In genomic region chr1:54571803-54572202, GRCh38 we compare ENCODE assay signal across 14 cellular contexts. TPM values are rescaled to one million over a fixed set of nuclear protein-coding genes. Genes with fewer than 3 reads are reported as not detected.
DNase-seq lines count a peak whose midpoint lies in the region; ATAC-seq and TF ChIP-seq lines count a peak whose summit lies in the region.
"Had no signal": no experiment of that assay in that cellular context is flagged by ENCODE, and none has a peak within 500 bp of the region (broad histone marks: within the 10 kb centered on the region; RNA-seq: fewer than 3 reads in every experiment).

No MANE protein-coding gene starts in this region.

- H3K4me3 Mint-ChIP-seq in brain = peak overlapping the region in 1 of 5 experiments; percentile 15
- no peak overlapping the region for H3K4me3 Mint-ChIP-seq in CD8-positive, alpha-beta T cell

- H3K9me3 Mint-ChIP-seq in brain = peaks cover 0 to 10% (median 3%) of the 10 kb centered on the region in 5 experiments
- H3K9me3 Mint-ChIP-seq in CD8-positive, alpha-beta T cell = no peaks in the 10 kb centered on the region

- peak overlapping the region in 4 of 5 experiments; percentile 26 to 86 (median 79) for H3K27ac Mint-ChIP-seq in brain
- H3K27ac Mint-ChIP-seq in CD8-positive, alpha-beta T cell = no peak overlapping the region

- ATAC-seq in right lobe of liver = peak in 3 of 4 donors; percentile 37 to 45 (median 41)
- no peak for ATAC-seq in GM21737 (IDR thresholded peaks at IDR 0.05; ENCODE audit: unreplicated experiment)
- ATAC-seq in CD8-positive, alpha-beta T cell = no peak

- peak overlapping the region; percentile 50 for H3K4me2 ChIP-seq in BLaER1

- CTCF ChIA-PET in GM10248 (lab: Yijun Ruan, JAX) = interaction anchor here (1.2 to 1.6 kb wide), 2 partner anchors 14 to 15 kb away, joined by 3 read pairs; no protein-coding TSS in a partner anchor
- CTCF ChIA-PET in CD8-positive, alpha-beta T cell (lab: Charles Lee) = interaction anchor here (1.5 kb wide), 1 partner anchor 13 kb away, joined by 3 read pairs; no protein-coding TSS in a partner anchor

- H3K27me3 ChIP-seq in BLaER1 = no peaks in the 10 kb centered on the region
- H3K27me3 ChIP-seq in right lobe of liver = no peaks in the 10 kb centered on the region
- no peaks in the 10 kb centered on the region for H3K27me3 ChIP-seq in CD8-positive, alpha-beta T cell (ENCODE audit: insufficient read depth, low read length)

- TF ChIP-seq CTCF in brain (conservative IDR thresholded peaks at IDR 0.05) (no peak), right lobe of liver (IDR thresholded peaks at IDR 0.05) (no peak), GM10248 (IDR thresholded peaks at IDR 0.05; ENCODE audit: control extremely low read depth, extremely low read depth, low read depth, missing control alignments) (no peak)
- TF ChIP-seq CTCF in CD8-positive, alpha-beta T cell (IDR thresholded peaks at IDR 0.05) = no peak

- DNase-seq in Kasumi-1 (lab: John Stamatoyannopoulos, UW) = peak; percentile 77 to 92
- peak in 1 of 3 donors; percentile 48 for DNase-seq in right lobe of liver
- DNase-seq in activated CD4-positive, alpha-beta T cell treated with anti-CD3 and anti-CD28 coated beads for 1 hour = no peak
- no peak for DNase-seq in GM10248 (ENCODE audit: extremely low spot score)
- DNase-seq in CD8-positive, alpha-beta T cell = no peak
- DNase-seq: activated CD4-positive, CD25-positive, alpha-beta regulatory T cell; activated gamma-delta T cell treated with Interleukin-2 at 50 U/mL for 16 hours; head of caudate nucleus; NCI-H1417 treated with DMSO at 0.1 percent for 48 hours had no signal

- intact Hi-C loops in right lobe of liver (cut with DNase I) = no loop called here
- intact Hi-C loops in CD8-positive, alpha-beta T cell (cut with DNase I, micrococcal nuclease) = loop anchor here in 1 of 2 experiments (5.0 kb wide), 1 partner anchor 50 kb away; no protein-coding TSS in a partner anchor

- H3K9me3 ChIP-seq in BLaER1 (no peaks in the 10 kb centered on the region), right lobe of liver (no peaks in the 10 kb centered on the region)
- no peaks in the 10 kb centered on the region for H3K9me3 ChIP-seq in CD8-positive, alpha-beta T cell (ENCODE audit: low read length)

- peak overlapping the region; percentile 59 for H3K27ac ChIP-seq in BLaER1
- H3K27ac ChIP-seq in right lobe of liver = no peak overlapping the region
- H3K27ac ChIP-seq in CD8-positive, alpha-beta T cell (ENCODE audit: low read depth, low read length) = no peak overlapping the region
- H3K27ac ChIP-seq: coronary artery had no signal

- H3K36me3 ChIP-seq in BLaER1 = no peaks in the 10 kb centered on the region
- no peaks in the 10 kb centered on the region for H3K36me3 ChIP-seq in right lobe of liver
- H3K36me3 ChIP-seq in CD8-positive, alpha-beta T cell (ENCODE audit: insufficient read depth, low read length) = no peaks in the 10 kb centered on the region

- H3K9ac ChIP-seq in BLaER1 = 0 out of 2 replicates have a peak overlapping the region, but pooled peaks have one; percentile 19

- H3K4me3 ChIP-seq in BLaER1 = no peak overlapping the region
- no peak overlapping the region for H3K4me3 ChIP-seq in right lobe of liver
- no peak overlapping the region for H3K4me3 ChIP-seq in CD8-positive, alpha-beta T cell (ENCODE audit: low read depth, low read length)
- H3K4me3 ChIP-seq: coronary artery had no signal

- no peaks in the 10 kb centered on the region for H3K36me3 Mint-ChIP-seq in brain
- no peaks in the 10 kb centered on the region for H3K36me3 Mint-ChIP-seq in CD8-positive, alpha-beta T cell

- peaks cover 9% of the 10 kb centered on the region for H3K27me3 Mint-ChIP-seq in brain
- H3K27me3 Mint-ChIP-seq in CD8-positive, alpha-beta T cell (ENCODE audit: low read depth) = no peaks in the 10 kb centered on the region

- 50% methylated on average over 1 of the region's 5 CpGs for WGBS in right lobe of liver (ENCODE audit: insufficient coverage, low coverage, low lambda C conversion rate, missing lambda C conversion rate)

- POLR2A ChIA-PET in GM10248 (lab: Yijun Ruan, JAX) = no interaction called here
- POLR2A ChIA-PET in CD8-positive, alpha-beta T cell (lab: Charles Lee) = no interaction called here

- H3K4me1 ChIP-seq in BLaER1 (peaks cover 24% of the 10 kb centered on the region), right lobe of liver (no peaks in the 10 kb centered on the region)
- no peaks in the 10 kb centered on the region for H3K4me1 ChIP-seq in CD8-positive, alpha-beta T cell (ENCODE audit: insufficient read depth, low read length)

- TF ChIP-seq POLR2A in right lobe of liver (IDR thresholded peaks at IDR 0.05) = no peak

- peaks cover 51% of the 10 kb centered on the region for H3K4me1 Mint-ChIP-seq in brain
- no peaks in the 10 kb centered on the region for H3K4me1 Mint-ChIP-seq in CD8-positive, alpha-beta T cell (ENCODE audit: low read depth)

- H4K20me1 ChIP-seq in BLaER1 = no peaks in the 10 kb centered on the region

RNA-seq across cellular contexts. Expression of gene ACOT11, which starts 23.8 kb away (rescaled TPM):
- 3.2 TPM for polyA plus RNA-seq in brain (ENCODE audit: insufficient read depth, low read depth, low replicate concordance)
- total RNA-seq in right lobe of liver = 1 to 10 TPM in 2 of 6 experiments, under 1 TPM in 4; 0.50 to 1.3 (median 0.84) TPM
- total RNA-seq in CD8-positive, alpha-beta T cell = under 1 TPM; 0.14 to 0.27 TPM

RNA-seq across cellular contexts. Expression of gene FAM151A, which starts 51.5 kb away (rescaled TPM):
- polyA plus RNA-seq in brain (ENCODE audit: insufficient read depth, low read depth, low replicate concordance) = not detected
- 10 to 100 TPM in 2 of 6 experiments, 1 to 10 TPM in 2, under 1 TPM in 2; 0.12 to 72.9 (median 5.2) TPM for total RNA-seq in right lobe of liver
- not detected for total RNA-seq in CD8-positive, alpha-beta T cell
- total RNA-seq: mucosa of gallbladder had no signal

Comparison
In these comparisons a context has a peak if more than half of its experiments do, and no peak if none do; other contexts are left out.
1. DNase-seq: peak in Kasumi-1 (2 of 2); none in activated CD4-positive, alpha-beta T cell treated with anti-CD3 and anti-CD28 coated beads for 1 hour (single experiment), GM10248 (single experiment) and CD8-positive, alpha-beta T cell (0 of 7).
2. ATAC-seq: peak in right lobe of liver (3 of 4); none in GM21737 (single experiment) and CD8-positive, alpha-beta T cell (single experiment).